Comparison of ENCODE assay signal across 10 cellular contexts in the genomic region with DNA sequence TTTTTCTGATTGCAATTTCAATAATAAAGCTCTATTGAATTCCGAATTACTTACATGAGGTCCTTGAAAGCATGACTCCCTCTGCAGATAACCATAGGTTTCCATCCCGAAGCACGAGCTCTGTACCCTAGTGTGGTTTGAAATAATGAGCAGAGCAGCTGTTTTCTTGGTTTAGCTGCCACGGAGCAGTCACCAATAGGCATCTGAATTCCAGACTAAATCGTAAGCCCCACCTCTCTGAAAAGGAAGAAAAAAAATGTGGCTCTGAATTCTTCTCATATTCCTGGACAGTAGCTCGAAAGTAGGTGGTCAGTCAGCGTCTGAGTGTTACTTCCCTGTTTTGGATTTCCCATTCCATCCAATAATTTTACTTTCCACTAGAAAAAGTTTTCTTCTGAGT. TPM values are rescaled to one million over a fixed set of nuclear protein-coding genes. Genes with fewer than 3 reads are reported as not detected.
A peak's percentile ranks its signal among the peaks of the same experiment; 100 is the strongest.
DNase-seq lines count a peak whose midpoint lies in the region; ATAC-seq and TF ChIP-seq lines count a peak whose summit lies in the region.
"Had no signal": no experiment of that assay in that cellular context is flagged by ENCODE, and none has a peak within 500 bp of the region (broad histone marks: within the 10 kb centered on the region; RNA-seq: fewer than 3 reads in every experiment).

No MANE protein-coding gene starts in this region.

- H3K36me3 Mint-ChIP-seq in neural progenitor cell (no peaks in the 10 kb centered on the region), immature natural killer cell (peaks cover 0 to 13% (median 7%) of the 10 kb centered on the region in 3 donors), natural killer cell (no peaks in the 10 kb centered on the region)

- no peak overlapping the region for H3K27ac Mint-ChIP-seq in neural progenitor cell
- H3K27ac Mint-ChIP-seq in immature natural killer cell = peak overlapping the region in 1 of 6 donors; percentile 2
- H3K27ac Mint-ChIP-seq in natural killer cell = no peak overlapping the region

- TF ChIP-seq CTCF in esophagus squamous epithelium (IDR thresholded peaks at IDR 0.05) (no peak), neural progenitor cell (IDR thresholded peaks at IDR 0.05) (no peak), natural killer cell (IDR thresholded peaks at IDR 0.05) (no peak)

- 37 to 39% methylated on average over 7 of the region's 7 CpGs for WGBS in esophagus squamous epithelium, 2 donors

- no peaks in the 10 kb centered on the region for H3K36me3 ChIP-seq in esophagus squamous epithelium
- H3K36me3 ChIP-seq in neural progenitor cell = no peaks in the 10 kb centered on the region

- no peak for TF ChIP-seq POLR2A in esophagus squamous epithelium (IDR thresholded peaks at IDR 0.05)

- H3K27me3 Mint-ChIP-seq in neural progenitor cell (ENCODE audit: insufficient read depth, low read depth) (no peaks in the 10 kb centered on the region), immature natural killer cell (ENCODE audit: low read depth in 3 of 3) (peaks cover 0 to 2% (median 0%) of the 10 kb centered on the region in 3 donors), natural killer cell (ENCODE audit: low read depth in 2 of 2) (no peaks in the 10 kb centered on the region)

- H3K79me2 ChIP-seq in neural progenitor cell (ENCODE audit: low read depth) = no peaks in the 10 kb centered on the region

- intact Hi-C loops in esophagus squamous epithelium (cut with DNase I) = no loop called here
- intact Hi-C loops in natural killer cell (cut with micrococcal nuclease) = no loop called here

- H3K4me3 Mint-ChIP-seq in neural progenitor cell (no peak overlapping the region), immature natural killer cell (no peak overlapping the region), natural killer cell (no peak overlapping the region)

- H3K27me3 ChIP-seq in esophagus squamous epithelium = no peaks in the 10 kb centered on the region
- H3K27me3 ChIP-seq in neural progenitor cell = no peaks in the 10 kb centered on the region

- H4K20me1 ChIP-seq in neural progenitor cell (ENCODE audit: low read depth) = no peaks in the 10 kb centered on the region

- ATAC-seq in natural killer cell = no peak
- ATAC-seq in HG03108 (IDR thresholded peaks at IDR 0.05; ENCODE audit: unreplicated experiment) = no peak

- no peak overlapping the region for H3K9ac ChIP-seq in neural progenitor cell

- peak overlapping the region; percentile 55 for H2AFZ ChIP-seq in neural progenitor cell (replicated peaks)

- H3F3A ChIP-seq in neural progenitor cell (ENCODE audit: low read depth) = no peaks in the 10 kb centered on the region

- H3K4me1 ChIP-seq in esophagus squamous epithelium = peaks cover 0 to 5% (median 0%) of the 10 kb centered on the region in 3 donors
- H3K4me1 ChIP-seq in neural progenitor cell = no peaks in the 10 kb centered on the region

- DNase-seq in DMS 273 (lab: John Stamatoyannopoulos, UW; ENCODE audit: unreplicated experiment) = peak; percentile 76
- DNase-seq in OCI-M1 (lab: John Stamatoyannopoulos, UW) = peak; percentile 66
- DNase-seq in esophagus squamous epithelium (lab: John Stamatoyannopoulos, UW) = no peak
- DNase-seq in neural progenitor cell (ENCODE audit: low spot score) = peak; percentile 36
- DNase-seq in immature natural killer cell = no peak
- DNase-seq in activated CD4-positive, alpha-beta T cell treated with anti-CD3 and anti-CD28 coated beads, Interleukin-2, amount 50 U/mL, for 4 hours = no peak
- no peak for DNase-seq in natural killer cell
- DNase-seq: activated CD4-positive, alpha-beta T cell treated with anti-CD3 and anti-CD28 coated beads, Interleukin-2, amount 50 U/mL, for 48 hours; NCI-H1092 had no signal

- H3K9me3 ChIP-seq in esophagus squamous epithelium = no peaks in the 10 kb centered on the region
- no peaks in the 10 kb centered on the region for H3K9me3 ChIP-seq in neural progenitor cell (ENCODE audit: low read depth)

- H3K9me3 Mint-ChIP-seq in neural progenitor cell (no peaks in the 10 kb centered on the region), immature natural killer cell (no peaks in the 10 kb centered on the region), natural killer cell (no peaks in the 10 kb centered on the region)

- H3K4me3 ChIP-seq in esophagus squamous epithelium (peak overlapping the region in 3 of 4 donors; percentile 0 to 35 (median 14)), neural progenitor cell (no peak overlapping the region)

- H3K4me1 Mint-ChIP-seq in neural progenitor cell (peaks cover 6% of the 10 kb centered on the region), immature natural killer cell (no peaks in the 10 kb centered on the region), natural killer cell (no peaks in the 10 kb centered on the region)

- H3K4me2 ChIP-seq in neural progenitor cell = no peak overlapping the region

- H3K27ac ChIP-seq in esophagus squamous epithelium (no peak overlapping the region), neural progenitor cell (no peak overlapping the region)

RNA-seq across cellular contexts. Expression of gene GNE, which starts 18.6 kb away (rescaled TPM):
- total RNA-seq in esophagus squamous epithelium (10 to 100 TPM; 11.9 to 28.9 (median 16.7) TPM), neural progenitor cell (ENCODE audit: low replicate concordance) (25.2 and 26.8 TPM in 2 replicates), natural killer cell (10 to 100 TPM; 10.6 to 12.4 (median 11.3) TPM)
- polyA plus RNA-seq in immature natural killer cell = 1 to 10 TPM; 2.3 to 4.8 (median 4.3) TPM

Comparison
In these comparisons a context has a peak if more than half of its experiments do, and no peak if none do; other contexts are left out.
1. DNase-seq: peak in DMS 273 (single experiment), OCI-M1 (single experiment) and neural progenitor cell (single experiment); none in esophagus squamous epithelium (single experiment), immature natural killer cell (0 of 3), activated CD4-positive, alpha-beta T cell treated with anti-CD3 and anti-CD28 coated beads, Interleukin-2, amount 50 U/mL, for 4 hours (0 of 2) and natural killer cell (single experiment).